29 cellular contexts compared by ENCODE assay signal in genomic region chr21:29340228-29340627, GRCh38. TPM values are rescaled to one million over a fixed set of nuclear protein-coding genes. Genes with fewer than 3 reads are reported as not detected.
DNase-seq lines count a peak whose midpoint lies in the region; ATAC-seq and TF ChIP-seq lines count a peak whose summit lies in the region.
"Had no signal": no experiment of that assay in that cellular context is flagged by ENCODE, and none has a peak within 500 bp of the region (broad histone marks: within the 10 kb centered on the region; RNA-seq: fewer than 3 reads in every experiment).

No MANE protein-coding gene starts in this region.

- TF ChIP-seq EP300 in sigmoid colon (IDR thresholded peaks at IDR 0.05): no peak

- peak overlapping the region; percentile 89 for H3K27ac ChIP-seq in osteoblast (ENCODE audit: low read depth, low read length)
- H3K27ac ChIP-seq in sigmoid colon: peak overlapping the region in 2 of 4 donors; percentile 15 to 79
- H3K27ac ChIP-seq: neutrophil, SK-N-MC, skin epidermis, thyroid gland, vagina had no signal

- DNase-seq in EL: peak; percentile 45
- peak; percentile 56 for DNase-seq in NCI-H69 (lab: John Stamatoyannopoulos, UW)
- no peak for DNase-seq in chondrocyte (ENCODE audit: low spot score)
- no peak for DNase-seq in osteoblast (ENCODE audit: insufficient read length, low spot score, missing footprints)
- no peak for DNase-seq in sigmoid colon
- DNase-seq in HEK293T (ENCODE audit: extremely low spot score): no peak
- no peak for DNase-seq in NAMALWA (ENCODE audit: low spot score)
- DNase-seq: activated CD4-positive, alpha-beta T cell treated with anti-CD3 and anti-CD28 coated beads for 4 hours; activated effector memory CD4-positive, alpha-beta T cell treated with anti-CD3 and anti-CD28 coated beads, Interleukin-2, amount 50 U/mL, for 16 hours; activated naive CD8-positive, alpha-beta T cell treated with anti-CD3 and anti-CD28 coated beads for 36 hours; activated T-cell treated with anti-CD3 and anti-CD28 coated beads, Interleukin-2, amount 50 U/mL, for 1 hour; foreskin melanocyte; hippocampal formation; immature natural killer cell; KG1; left colon; NCI-H1417 treated with DMSO at 0.1 percent for 48 hours; NCI-H2081 treated with DMSO at 0.1 percent for 48 hours; NCI-H226; NCI-H774; stimulated activated naive CD8-positive, alpha-beta T cell treated with anti-CD3 and anti-CD28 coated beads, Interleukin-15, amount 100 ng/mL, for 72 hours; T-helper 17 cell; thyroid gland had no signal

- POLR2A ChIA-PET in HEK293T (lab: Yijun Ruan, JAX): interaction anchor here (1.2 kb wide), 1 partner anchor 41 kb away, joined by 3 read pairs; the partner anchor contains the start of gene BACH1

- no peaks in the 10 kb centered on the region for H3K27me3 Mint-ChIP-seq in chondrocyte (ENCODE audit: low read depth)
- H3K27me3 Mint-ChIP-seq: activated naive CD8-positive, alpha-beta T cell treated with anti-CD3 and anti-CD28 coated beads for 36 hours; stimulated activated naive CD8-positive, alpha-beta T cell treated with anti-CD3 and anti-CD28 coated beads, Interleukin-15, amount 100 ng/mL, for 72 hours; T-helper 17 cell had no signal

- CTCF ChIA-PET in HEK293T (lab: Yijun Ruan, JAX): interaction anchor here (0.9 kb wide), 1 partner anchor 176 kb away, joined by 3 read pairs; no protein-coding TSS in a partner anchor

- TF ChIP-seq CTCF in chondrocyte (IDR thresholded peaks at IDR 0.05) (no peak), osteoblast (IDR thresholded peaks at IDR 0.05; ENCODE audit: extremely low read depth, low read depth, low read length) (no peak), sigmoid colon (IDR thresholded peaks at IDR 0.05) (no peak)

- peaks cover 84% of the 10 kb centered on the region for H3K4me1 ChIP-seq in osteoblast (ENCODE audit: insufficient read depth, low read length)
- peaks cover 0 to 78% (median 63%) of the 10 kb centered on the region in 4 donors for H3K4me1 ChIP-seq in sigmoid colon

- H3K36me3 Mint-ChIP-seq in chondrocyte (ENCODE audit: low read depth): peaks cover 12% of the 10 kb centered on the region

- H3K36me3 ChIP-seq in osteoblast (ENCODE audit: insufficient read depth, low read length) (peaks cover 21% of the 10 kb centered on the region), sigmoid colon (no peaks in the 10 kb centered on the region)
- H3K36me3 ChIP-seq: thyroid gland, vagina had no signal

- no peak overlapping the region for H3K4me3 ChIP-seq in osteoblast (ENCODE audit: insufficient read depth, low read length)
- no peak overlapping the region for H3K4me3 ChIP-seq in sigmoid colon
- H3K4me3 ChIP-seq: SK-N-MC, skin epidermis, thyroid gland, vagina had no signal

- no peaks in the 10 kb centered on the region for H3K9me3 Mint-ChIP-seq in chondrocyte (ENCODE audit: low read depth)
- H3K9me3 Mint-ChIP-seq: activated naive CD8-positive, alpha-beta T cell treated with anti-CD3 and anti-CD28 coated beads for 36 hours; CD14-positive monocyte; immature natural killer cell; stimulated activated naive CD8-positive, alpha-beta T cell treated with anti-CD3 and anti-CD28 coated beads, Interleukin-15, amount 100 ng/mL, for 72 hours had no signal

- H3K9me3 ChIP-seq in osteoblast (ENCODE audit: low read depth, low read length) (no peaks in the 10 kb centered on the region), sigmoid colon (no peaks in the 10 kb centered on the region)
- H3K9me3 ChIP-seq: neutrophil, thyroid gland, vagina had no signal

- H2AFZ ChIP-seq in osteoblast (ENCODE audit: low read length): no peak overlapping the region

- no peaks in the 10 kb centered on the region for H4K20me1 ChIP-seq in osteoblast (ENCODE audit: insufficient read depth, low read length)

- ATAC-seq in GM21515 (IDR thresholded peaks at IDR 0.05; ENCODE audit: unreplicated experiment): no peak
- ATAC-seq: left colon; stimulated activated naive CD8-positive, alpha-beta T cell treated with anti-CD3 and anti-CD28 coated beads, Interleukin-15, amount 100 ng/mL, for 72 hours; T-helper 17 cell had no signal

- peak overlapping the region; percentile 66 for H3K27ac Mint-ChIP-seq in chondrocyte (ENCODE audit: unreplicated experiment)
- H3K27ac Mint-ChIP-seq: activated naive CD8-positive, alpha-beta T cell treated with anti-CD3 and anti-CD28 coated beads for 36 hours; immature natural killer cell; stimulated activated naive CD8-positive, alpha-beta T cell treated with anti-CD3 and anti-CD28 coated beads, Interleukin-15, amount 100 ng/mL, for 72 hours; T-helper 17 cell had no signal

- no peak overlapping the region for H3K4me3 Mint-ChIP-seq in chondrocyte (ENCODE audit: unreplicated experiment)
- H3K4me3 Mint-ChIP-seq: activated naive CD8-positive, alpha-beta T cell treated with anti-CD3 and anti-CD28 coated beads for 36 hours; CD14-positive monocyte; immature natural killer cell; stimulated activated naive CD8-positive, alpha-beta T cell treated with anti-CD3 and anti-CD28 coated beads, Interleukin-15, amount 100 ng/mL, for 72 hours; T-helper 17 cell had no signal

- no peak overlapping the region for H3K4me2 ChIP-seq in osteoblast (ENCODE audit: insufficient read depth, low read length)

- peaks cover 84% of the 10 kb centered on the region for H3K79me2 ChIP-seq in osteoblast (ENCODE audit: insufficient read depth, low read length)

- no peaks in the 10 kb centered on the region for H3K27me3 ChIP-seq in osteoblast (ENCODE audit: insufficient read depth, low read length)
- H3K27me3 ChIP-seq in sigmoid colon: no peaks in the 10 kb centered on the region
- H3K27me3 ChIP-seq: neutrophil, thyroid gland, vagina had no signal

- peaks cover 64% of the 10 kb centered on the region for H3K4me1 Mint-ChIP-seq in chondrocyte (ENCODE audit: low read depth)

- no peak for TF ChIP-seq POLR2A in sigmoid colon (IDR thresholded peaks at IDR 0.05)

- intact Hi-C loops in sigmoid colon (cut with DNase I): no loop called here

TF ChIP-seq in HEK293T, 16 proteins besides CTCF, POLR2A, EP300 and RAD21:
- TF ChIP-seq L3MBTL2 (conservative IDR thresholded peaks at IDR 0.05) (no peak), HDGF (IDR thresholded peaks at IDR 0.05; ENCODE audit: borderline replicate concordance) (no peak), SUZ12 (IDR thresholded peaks at IDR 0.05) (no peak), CTBP1 (IDR thresholded peaks at IDR 0.05; ENCODE audit: borderline replicate concordance) (no peak), LEF1 (IDR thresholded peaks at IDR 0.05; ENCODE audit: borderline replicate concordance) (no peak), NFRKB (IDR thresholded peaks at IDR 0.05) (no peak), FOXA1 (IDR thresholded peaks at IDR 0.05) (no peak), ZNF384 (IDR thresholded peaks at IDR 0.05) (no peak), TARDBP (IDR thresholded peaks at IDR 0.05) (no peak), FOXM1 (IDR thresholded peaks at IDR 0.05; ENCODE audit: borderline replicate concordance) (no peak), ELF4 (IDR thresholded peaks at IDR 0.05) (no peak), PKNOX1 (IDR thresholded peaks at IDR 0.05) (no peak), BHLHE40 (IDR thresholded peaks at IDR 0.05; ENCODE audit: borderline replicate concordance) (no peak), SP1 (IDR thresholded peaks at IDR 0.05) (no peak), FOXK2 (IDR thresholded peaks at IDR 0.05) (no peak), ARNT (IDR thresholded peaks at IDR 0.05) (no peak)

RNA-seq across cellular contexts. Expression of gene BACH1, which starts 41.5 kb away (rescaled TPM):
- 85.4 to 123 TPM (median 120 TPM) in 3 replicates for total RNA-seq in chondrocyte
- 153 and 189 TPM in 2 replicates for total RNA-seq in osteoblast
- 10 to 100 TPM; 47.1 to 89.6 (median 85.0) TPM for total RNA-seq in sigmoid colon
- 10 to 100 TPM in 2 of 3 donors, 1 to 10 TPM in 1; 8.4 to 16.6 (median 10.1) TPM for polyA plus RNA-seq in sigmoid colon

Comparison
In these comparisons a context has a peak if more than half of its experiments do, and no peak if none do; other contexts are left out.
1. DNase-seq: peak in EL (single experiment) and NCI-H69 (single experiment); none in chondrocyte (single experiment), osteoblast (single experiment), sigmoid colon (single experiment), HEK293T (single experiment) and NAMALWA (single experiment).